ENCODE assay signal across 1 cellular context in the genomic region with DNA sequence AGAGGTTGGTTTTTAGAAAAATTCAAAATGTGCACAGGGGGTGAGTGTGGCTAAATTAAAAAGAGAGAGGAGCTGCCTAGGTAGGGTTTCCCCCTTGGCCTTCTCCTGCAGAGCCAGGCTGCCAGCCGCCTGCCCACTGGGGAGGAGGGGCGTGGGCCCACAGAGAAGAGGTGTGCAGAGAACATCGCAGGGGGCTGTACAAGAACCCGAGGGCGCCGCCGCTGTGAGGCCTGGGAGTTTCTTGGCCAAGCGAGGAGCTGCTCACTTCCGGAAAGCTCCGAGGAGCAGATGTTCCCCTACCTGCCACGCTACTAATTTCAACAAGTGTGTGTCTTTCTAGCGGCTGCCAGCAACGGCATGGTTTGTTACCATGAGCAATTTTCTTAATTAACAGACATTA.
TF ChIP-seq lines count a peak whose summit lies in the region.

No MANE protein-coding gene starts in this region.

TF ChIP-seq in GM23338, 12 proteins besides CTCF, POLR2A, EP300 and RAD21 (continued from another document):
- TF ChIP-seq, protein P1, sequence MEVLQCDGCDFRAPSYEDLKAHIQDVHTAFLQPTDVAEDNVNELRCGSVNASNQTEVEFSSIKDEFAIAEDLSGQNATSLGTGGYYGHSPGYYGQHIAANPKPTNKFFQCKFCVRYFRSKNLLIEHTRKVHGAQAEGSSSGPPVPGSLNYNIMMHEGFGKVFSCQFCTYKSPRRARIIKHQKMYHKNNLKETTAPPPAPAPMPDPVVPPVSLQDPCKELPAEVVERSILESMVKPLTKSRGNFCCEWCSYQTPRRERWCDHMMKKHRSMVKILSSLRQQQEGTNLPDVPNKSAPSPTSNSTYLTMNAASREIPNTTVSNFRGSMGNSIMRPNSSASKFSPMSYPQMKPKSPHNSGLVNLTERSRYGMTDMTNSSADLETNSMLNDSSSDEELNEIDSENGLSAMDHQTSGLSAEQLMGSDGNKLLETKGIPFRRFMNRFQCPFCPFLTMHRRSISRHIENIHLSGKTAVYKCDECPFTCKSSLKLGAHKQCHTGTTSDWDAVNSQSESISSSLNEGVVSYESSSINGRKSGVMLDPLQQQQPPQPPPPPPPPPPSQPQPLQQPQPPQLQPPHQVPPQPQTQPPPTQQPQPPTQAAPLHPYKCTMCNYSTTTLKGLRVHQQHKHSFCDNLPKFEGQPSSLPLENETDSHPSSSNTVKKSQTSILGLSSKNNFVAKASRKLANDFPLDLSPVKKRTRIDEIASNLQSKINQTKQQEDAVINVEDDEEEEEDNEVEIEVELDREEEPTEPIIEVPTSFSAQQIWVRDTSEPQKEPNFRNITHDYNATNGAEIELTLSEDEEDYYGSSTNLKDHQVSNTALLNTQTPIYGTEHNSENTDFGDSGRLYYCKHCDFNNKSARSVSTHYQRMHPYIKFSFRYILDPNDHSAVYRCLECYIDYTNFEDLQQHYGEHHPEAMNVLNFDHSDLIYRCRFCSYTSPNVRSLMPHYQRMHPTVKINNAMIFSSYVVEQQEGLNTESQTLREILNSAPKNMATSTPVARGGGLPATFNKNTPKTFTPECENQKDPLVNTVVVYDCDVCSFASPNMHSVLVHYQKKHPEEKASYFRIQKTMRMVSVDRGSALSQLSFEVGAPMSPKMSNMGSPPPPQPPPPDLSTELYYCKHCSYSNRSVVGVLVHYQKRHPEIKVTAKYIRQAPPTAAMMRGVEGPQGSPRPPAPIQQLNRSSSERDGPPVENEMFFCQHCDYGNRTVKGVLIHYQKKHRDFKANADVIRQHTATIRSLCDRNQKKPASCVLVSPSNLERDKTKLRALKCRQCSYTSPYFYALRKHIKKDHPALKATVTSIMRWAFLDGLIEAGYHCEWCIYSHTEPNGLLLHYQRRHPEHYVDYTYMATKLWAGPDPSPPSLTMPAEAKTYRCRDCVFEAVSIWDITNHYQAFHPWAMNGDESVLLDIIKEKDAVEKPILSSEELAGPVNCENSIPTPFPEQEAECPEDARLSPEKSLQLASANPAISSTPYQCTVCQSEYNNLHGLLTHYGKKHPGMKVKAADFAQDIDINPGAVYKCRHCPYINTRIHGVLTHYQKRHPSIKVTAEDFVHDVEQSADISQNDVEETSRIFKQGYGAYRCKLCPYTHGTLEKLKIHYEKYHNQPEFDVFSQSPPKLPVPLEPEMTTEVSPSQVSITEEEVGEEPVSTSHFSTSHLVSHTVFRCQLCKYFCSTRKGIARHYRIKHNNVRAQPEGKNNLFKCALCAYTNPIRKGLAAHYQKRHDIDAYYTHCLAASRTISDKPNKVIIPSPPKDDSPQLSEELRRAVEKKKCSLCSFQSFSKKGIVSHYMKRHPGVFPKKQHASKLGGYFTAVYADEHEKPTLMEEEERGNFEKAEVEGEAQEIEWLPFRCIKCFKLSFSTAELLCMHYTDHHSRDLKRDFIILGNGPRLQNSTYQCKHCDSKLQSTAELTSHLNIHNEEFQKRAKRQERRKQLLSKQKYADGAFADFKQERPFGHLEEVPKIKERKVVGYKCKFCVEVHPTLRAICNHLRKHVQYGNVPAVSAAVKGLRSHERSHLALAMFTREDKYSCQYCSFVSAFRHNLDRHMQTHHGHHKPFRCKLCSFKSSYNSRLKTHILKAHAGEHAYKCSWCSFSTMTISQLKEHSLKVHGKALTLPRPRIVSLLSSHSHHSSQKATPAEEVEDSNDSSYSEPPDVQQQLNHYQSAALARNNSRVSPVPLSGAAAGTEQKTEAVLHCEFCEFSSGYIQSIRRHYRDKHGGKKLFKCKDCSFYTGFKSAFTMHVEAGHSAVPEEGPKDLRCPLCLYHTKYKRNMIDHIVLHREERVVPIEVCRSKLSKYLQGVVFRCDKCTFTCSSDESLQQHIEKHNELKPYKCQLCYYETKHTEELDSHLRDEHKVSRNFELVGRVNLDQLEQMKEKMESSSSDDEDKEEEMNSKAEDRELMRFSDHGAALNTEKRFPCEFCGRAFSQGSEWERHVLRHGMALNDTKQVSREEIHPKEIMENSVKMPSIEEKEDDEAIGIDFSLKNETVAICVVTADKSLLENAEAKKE (CRISPR knock-in tag; IDR thresholded peaks at IDR 0.05), result no peak
- TF ChIP-seq EZH2 (IDR thresholded peaks at IDR 0.05; ENCODE audit: low read depth, unreplicated experiment) (no peak), ZNF331 (CRISPR knock-in tag; IDR thresholded peaks at IDR 0.05; ENCODE audit: low read depth) (no peak), JUNB (IDR thresholded peaks at IDR 0.05; ENCODE audit: unreplicated experiment) (no peak), POLR2AphosphoS5 (IDR thresholded peaks at IDR 0.05; ENCODE audit: low read depth) (no peak), NANOG (IDR thresholded peaks at IDR 0.05; ENCODE audit: borderline replicate concordance) (no peak), STAT1 (IDR thresholded peaks at IDR 0.05; ENCODE audit: unreplicated experiment) (no peak)
- TF ChIP-seq, protein P2, sequence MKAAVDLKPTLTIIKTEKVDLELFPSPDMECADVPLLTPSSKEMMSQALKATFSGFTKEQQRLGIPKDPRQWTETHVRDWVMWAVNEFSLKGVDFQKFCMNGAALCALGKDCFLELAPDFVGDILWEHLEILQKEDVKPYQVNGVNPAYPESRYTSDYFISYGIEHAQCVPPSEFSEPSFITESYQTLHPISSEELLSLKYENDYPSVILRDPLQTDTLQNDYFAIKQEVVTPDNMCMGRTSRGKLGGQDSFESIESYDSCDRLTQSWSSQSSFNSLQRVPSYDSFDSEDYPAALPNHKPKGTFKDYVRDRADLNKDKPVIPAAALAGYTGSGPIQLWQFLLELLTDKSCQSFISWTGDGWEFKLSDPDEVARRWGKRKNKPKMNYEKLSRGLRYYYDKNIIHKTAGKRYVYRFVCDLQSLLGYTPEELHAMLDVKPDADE (IDR thresholded peaks at IDR 0.05), result no peak
TF ChIP-seq in GM23338: peak in this region for 0.
